1 cellular context compared by ENCODE assay signal in genomic region chr1:3368711-3369436, GRCh38.
TF ChIP-seq lines count a peak whose summit lies in the region.

No MANE protein-coding gene starts in this region.

TF ChIP-seq in SK-N-SH treated with all-trans-retinoic acid at 6 μM for 48 hours, 23 proteins besides CTCF, POLR2A, EP300 and RAD21 (continued from another document):
- TF ChIP-seq, protein P1, sequence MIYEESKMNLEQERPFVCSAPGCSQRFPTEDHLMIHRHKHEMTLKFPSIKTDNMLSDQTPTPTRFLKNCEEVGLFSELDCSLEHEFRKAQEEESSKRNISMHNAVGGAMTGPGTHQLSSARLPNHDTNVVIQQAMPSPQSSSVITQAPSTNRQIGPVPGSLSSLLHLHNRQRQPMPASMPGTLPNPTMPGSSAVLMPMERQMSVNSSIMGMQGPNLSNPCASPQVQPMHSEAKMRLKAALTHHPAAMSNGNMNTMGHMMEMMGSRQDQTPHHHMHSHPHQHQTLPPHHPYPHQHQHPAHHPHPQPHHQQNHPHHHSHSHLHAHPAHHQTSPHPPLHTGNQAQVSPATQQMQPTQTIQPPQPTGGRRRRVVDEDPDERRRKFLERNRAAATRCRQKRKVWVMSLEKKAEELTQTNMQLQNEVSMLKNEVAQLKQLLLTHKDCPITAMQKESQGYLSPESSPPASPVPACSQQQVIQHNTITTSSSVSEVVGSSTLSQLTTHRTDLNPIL (CRISPR knock-in tag; IDR thresholded peaks at IDR 0.05; ENCODE audit: low read depth), result no peak
- TF ChIP-seq, protein P2, sequence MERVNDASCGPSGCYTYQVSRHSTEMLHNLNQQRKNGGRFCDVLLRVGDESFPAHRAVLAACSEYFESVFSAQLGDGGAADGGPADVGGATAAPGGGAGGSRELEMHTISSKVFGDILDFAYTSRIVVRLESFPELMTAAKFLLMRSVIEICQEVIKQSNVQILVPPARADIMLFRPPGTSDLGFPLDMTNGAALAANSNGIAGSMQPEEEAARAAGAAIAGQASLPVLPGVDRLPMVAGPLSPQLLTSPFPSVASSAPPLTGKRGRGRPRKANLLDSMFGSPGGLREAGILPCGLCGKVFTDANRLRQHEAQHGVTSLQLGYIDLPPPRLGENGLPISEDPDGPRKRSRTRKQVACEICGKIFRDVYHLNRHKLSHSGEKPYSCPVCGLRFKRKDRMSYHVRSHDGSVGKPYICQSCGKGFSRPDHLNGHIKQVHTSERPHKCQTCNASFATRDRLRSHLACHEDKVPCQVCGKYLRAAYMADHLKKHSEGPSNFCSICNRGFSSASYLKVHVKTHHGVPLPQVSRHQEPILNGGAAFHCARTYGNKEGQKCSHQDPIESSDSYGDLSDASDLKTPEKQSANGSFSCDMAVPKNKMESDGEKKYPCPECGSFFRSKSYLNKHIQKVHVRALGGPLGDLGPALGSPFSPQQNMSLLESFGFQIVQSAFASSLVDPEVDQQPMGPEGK (CRISPR knock-in tag; IDR thresholded peaks at IDR 0.05; ENCODE audit: borderline replicate concordance), result no peak
- no peak for TF ChIP-seq TCF4 (CRISPR knock-in tag; IDR thresholded peaks at IDR 0.05; ENCODE audit: borderline replicate concordance)
- no peak for TF ChIP-seq TSHZ2 (CRISPR knock-in tag; IDR thresholded peaks at IDR 0.05)
- no peak for TF ChIP-seq ZFP30 (CRISPR knock-in tag; IDR thresholded peaks at IDR 0.05)
- TF ChIP-seq ARNTL (CRISPR knock-in tag; IDR thresholded peaks at IDR 0.05; ENCODE audit: borderline replicate concordance, low read depth), result no peak
- no peak for TF ChIP-seq RARB (CRISPR knock-in tag; IDR thresholded peaks at IDR 0.05)
